17 cellular contexts compared by ENCODE assay signal in the genomic region with DNA sequence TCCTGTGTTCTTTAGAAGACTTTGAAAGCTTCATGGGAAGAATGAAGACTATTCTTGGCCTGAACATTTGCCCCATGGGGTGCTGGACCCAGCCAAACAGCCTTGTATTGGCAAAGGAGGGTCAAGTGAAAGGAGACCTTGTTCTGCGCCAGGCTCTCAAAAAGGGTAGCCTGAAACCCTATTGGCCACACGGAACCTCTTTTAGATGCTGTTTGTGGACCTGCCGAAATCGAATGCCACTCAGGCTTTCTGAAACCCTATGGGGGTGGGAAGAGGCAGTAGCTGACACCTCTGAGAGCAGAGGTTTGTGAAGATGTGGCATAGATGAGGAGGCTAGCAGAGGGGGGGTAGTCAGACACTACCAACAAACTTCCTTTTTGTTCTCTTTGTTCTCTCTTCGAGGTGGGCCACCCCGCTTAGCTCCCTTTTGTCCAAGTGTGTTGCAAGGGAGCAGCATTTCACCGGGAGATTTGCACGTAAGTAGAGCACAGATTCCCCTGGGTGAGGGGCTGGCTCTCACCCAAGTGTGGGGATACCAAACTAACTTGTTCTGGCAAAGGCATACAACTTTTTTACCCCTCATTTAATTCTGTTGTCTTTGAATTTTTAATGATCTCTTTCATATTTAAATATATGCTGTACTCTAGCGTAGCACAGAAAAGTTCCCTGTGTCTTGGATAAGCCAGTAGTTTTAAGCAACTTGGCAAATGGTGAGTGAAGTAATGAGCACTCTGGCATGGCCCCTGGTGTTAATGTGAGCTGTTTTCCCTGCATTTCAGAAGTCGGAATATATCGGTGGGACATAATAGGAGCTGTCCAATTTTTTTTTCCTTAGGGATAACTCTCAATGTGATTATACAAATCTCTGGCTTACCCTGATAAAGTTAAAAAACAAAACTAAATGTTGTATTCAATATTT.
DNase-seq lines count a peak whose midpoint lies in the region; ATAC-seq, FAIRE-seq and TF ChIP-seq lines count a peak whose summit lies in the region.
"Had no signal": no experiment of that assay in that cellular context is flagged by ENCODE, and none has a peak within 500 bp of the region (broad histone marks: within the 10 kb centered on the region; RNA-seq: fewer than 3 reads in every experiment).

No MANE protein-coding gene starts in this region.

- no peak overlapping the region for H3K4me3 ChIP-seq in psoas muscle
- H3K4me3 ChIP-seq: adrenal gland, GM12878, lung, spleen, stomach had no signal

- peaks cover 4% of the 10 kb centered on the region for H3K4me1 ChIP-seq in psoas muscle
- H3K4me1 ChIP-seq: adrenal gland had no signal

- H3K27ac ChIP-seq in psoas muscle, result no peak overlapping the region
- H3K27ac ChIP-seq: 22Rv1, adrenal gland, spleen, stomach had no signal

- peaks cover 16% of the 10 kb centered on the region for H3K4me1 Mint-ChIP-seq in activated naive CD8-positive, alpha-beta T cell treated with anti-CD3 and anti-CD28 coated beads for 36 hours

- H3K9me3 ChIP-seq in psoas muscle, result no peaks in the 10 kb centered on the region
- H3K9me3 ChIP-seq: adrenal gland, spleen had no signal

- DNase-seq in DMS 273 (lab: John Stamatoyannopoulos, UW; ENCODE audit: unreplicated experiment) (peak; percentile 40), DMS 273 treated with DMSO at 0.1 percent for 48 hours (lab: John Stamatoyannopoulos, UW) (no peak), left ventricle myocardium superior (peak; percentile 51), psoas muscle (peak; percentile 40 to 67), GM12892 (ENCODE audit: insufficient read length) (no peak)
- no peak for DNase-seq in activated naive CD8-positive, alpha-beta T cell treated with anti-CD3 and anti-CD28 coated beads for 36 hours
- DNase-seq: adrenal gland, NCI-H774, nephron progenitor cell, spleen, stomach, T-helper 2 cell had no signal

- H3K36me3 ChIP-seq in psoas muscle (ENCODE audit: insufficient read depth in 1 of 2, low read depth in 1 of 2), result peaks cover 0 to 22% of the 10 kb centered on the region in 2 donors

- WGBS in psoas muscle, 3 donors, result 28 to 40% (median 29%) methylated on average over 11 of the region's 11 CpGs

- intact Hi-C loops in left ventricle myocardium superior (cut with micrococcal nuclease) (loop anchor here (10.0 kb wide), 1 partner anchor 104 kb away; the partner anchor contains the start of gene SEPTIN7), psoas muscle (cut with DNase I) (loop anchor here (5.0 to 10.0 kb wide), 2 partner anchors 106 to 406 kb away; partner anchors contain the start of gene SEPTIN7 (in 1 of the 2))

- H3K4me3 Mint-ChIP-seq in activated naive CD8-positive, alpha-beta T cell treated with anti-CD3 and anti-CD28 coated beads for 36 hours, result no peak overlapping the region
- H3K4me3 Mint-ChIP-seq: nephron progenitor cell had no signal

- peaks cover 20% of the 10 kb centered on the region for H3K36me3 Mint-ChIP-seq in activated naive CD8-positive, alpha-beta T cell treated with anti-CD3 and anti-CD28 coated beads for 36 hours

- H3K27ac Mint-ChIP-seq in activated naive CD8-positive, alpha-beta T cell treated with anti-CD3 and anti-CD28 coated beads for 36 hours, result peak overlapping the region; percentile 25
- H3K27ac Mint-ChIP-seq: nephron progenitor cell had no signal

- no peaks in the 10 kb centered on the region for H3K27me3 Mint-ChIP-seq in activated naive CD8-positive, alpha-beta T cell treated with anti-CD3 and anti-CD28 coated beads for 36 hours

- ATAC-seq in left ventricle myocardium superior (peak; percentile 53), psoas muscle (no peak), HG03039 (IDR thresholded peaks at IDR 0.05; ENCODE audit: unreplicated experiment) (no peak), GM18867 (IDR thresholded peaks at IDR 0.05; ENCODE audit: unreplicated experiment) (no peak)
- ATAC-seq: GM12878 had no signal

- no peaks in the 10 kb centered on the region for H3K27me3 ChIP-seq in psoas muscle (ENCODE audit: insufficient read depth in 3 of 3, low read length in 2 of 3)
- H3K27me3 ChIP-seq: adrenal gland, spleen, stomach had no signal

- TF ChIP-seq POLR2A in GM12892 (IDR thresholded peaks at IDR 0.05; ENCODE audit: low read depth, low read length), result no peak

- no peak for FAIRE-seq in GM12892 (lab: Jason Lieb, UNC)
- FAIRE-seq: GM12878 had no signal

- TF ChIP-seq CTCF in psoas muscle (IDR thresholded peaks at IDR 0.05), result no peak

- peaks cover 1% of the 10 kb centered on the region for H3K9me3 Mint-ChIP-seq in activated naive CD8-positive, alpha-beta T cell treated with anti-CD3 and anti-CD28 coated beads for 36 hours

Comparison
In these comparisons a context has a peak if more than half of its experiments do, and no peak if none do; other contexts are left out.
1. DNase-seq: peak in DMS 273 (single experiment), left ventricle myocardium superior (single experiment) and psoas muscle (2 of 2); none in DMS 273 treated with DMSO at 0.1 percent for 48 hours (single experiment), activated naive CD8-positive, alpha-beta T cell treated with anti-CD3 and anti-CD28 coated beads for 36 hours (single experiment) and GM12892 (single experiment).